ENCODE assay signal across 8 cellular contexts in genomic region chr22:28019881-28020861, GRCh38.
DNase-seq lines count a peak whose midpoint lies in the region; ATAC-seq and TF ChIP-seq lines count a peak whose summit lies in the region.

No MANE protein-coding gene starts in this region.

- ATAC-seq in GM18907 (IDR thresholded peaks at IDR 0.05; ENCODE audit: unreplicated experiment) (peak; percentile 45), HG03139 (IDR thresholded peaks at IDR 0.05; ENCODE audit: unreplicated experiment) (no peak)

- TF ChIP-seq CTCF in AG04449 (IDR thresholded peaks at IDR 0.05; ENCODE audit: insufficient read depth, low read length, missing control alignments), result peak; percentile 92

- DNase-seq in AG04449 (ENCODE audit: low read depth, low spot score) (no peak), NCI-H2227 (lab: John Stamatoyannopoulos, UW; ENCODE audit: unreplicated experiment) (peak; percentile 76), ecto neural progenitor cell (ENCODE audit: low spot score) (peak; percentile 87), medulla oblongata (ENCODE audit: extremely low spot score) (peak; percentile 71)
- DNase-seq in activated CD4-positive, alpha-beta T cell treated with anti-CD3 and anti-CD28 coated beads, Interleukin-2, amount 50 U/mL, for 4 hours, result peak; percentile 49 to 51
- DNase-seq in stimulated activated CD4-positive, alpha-beta T cell treated with anti-CD3 and anti-CD28 coated beads, TNF-alpha, amount 100 ng/mL, for 4 hours (ENCODE audit: low read depth in 3 of 3), result peak; percentile 29 to 43 (median 40)

- H3K4me3 ChIP-seq in AG04449 (ENCODE audit: low read depth, low read length), result peak overlapping the region; percentile 43

- POLR2A ChIA-PET in AG04449 (lab: Yijun Ruan, JAX), result interaction anchor here (0.6 to 1.2 kb wide), 2 partner anchors 354 to 423 kb away, joined by 3 read pairs; no protein-coding TSS in a partner anchor

- CTCF ChIA-PET in AG04449 (lab: Yijun Ruan, JAX), result interaction anchor here (0.6 to 4.2 kb wide), 41 partner anchors 10 to 809 kb away, joined by 3 to 77 read pairs (median 4); no protein-coding TSS in a partner anchor
